Comparison of ENCODE assay signal across 10 cellular contexts in genomic region chr1:68175621-68176398, GRCh38. TPM values are rescaled to one million over a fixed set of nuclear protein-coding genes. Genes with fewer than 3 reads are reported as not detected.
DNase-seq lines count a peak whose midpoint lies in the region; ATAC-seq and TF ChIP-seq lines count a peak whose summit lies in the region.
"Had no signal": no experiment of that assay in that cellular context is flagged by ENCODE, and none has a peak within 500 bp of the region (broad histone marks: within the 10 kb centered on the region; RNA-seq: fewer than 3 reads in every experiment).

No MANE protein-coding gene starts in this region.

- H3K9me3 ChIP-seq in esophagus squamous epithelium (no peaks in the 10 kb centered on the region), psoas muscle (no peaks in the 10 kb centered on the region)

- peaks cover 15 to 52% (median 31%) of the 10 kb centered on the region in 3 donors for H3K4me1 ChIP-seq in esophagus squamous epithelium
- H3K4me1 ChIP-seq in psoas muscle, result peaks cover 49% of the 10 kb centered on the region

- ATAC-seq in psoas muscle (no peak), HG02981 (IDR thresholded peaks at IDR 0.05; ENCODE audit: unreplicated experiment) (no peak), GM21528 (IDR thresholded peaks at IDR 0.05; ENCODE audit: low FRiP score, unreplicated experiment) (no peak)

- intact Hi-C loops in esophagus squamous epithelium (cut with DNase I) (no loop called here), psoas muscle (cut with DNase I) (loop anchor here in 1 of 2 donors (2.0 to 5.0 kb wide), 3 partner anchors 19 to 56 kb away; partner anchors contain the start of gene WLS)

- H3K27ac ChIP-seq in esophagus squamous epithelium (peak overlapping the region; percentile 38 to 86 (median 76)), psoas muscle (peak overlapping the region; percentile 27)

- no peak for TF ChIP-seq POLR2A in esophagus squamous epithelium (IDR thresholded peaks at IDR 0.05)

- WGBS in esophagus squamous epithelium, 2 donors, result 54 to 62% methylated on average over 8 of the region's 8 CpGs
- WGBS in psoas muscle, 3 donors, result 60 to 64% (median 62%) methylated on average over 8 of the region's 8 CpGs

- DNase-seq in LoVo (ENCODE audit: low spot score), result peak; percentile 53
- DNase-seq in RPMI7951 (ENCODE audit: low read depth), result peak; percentile 72
- DNase-seq in esophagus squamous epithelium (lab: John Stamatoyannopoulos, UW), result no peak
- DNase-seq in psoas muscle, result no peak
- DNase-seq in NOMO-1 (lab: John Stamatoyannopoulos, UW; ENCODE audit: unreplicated experiment in 2 of 2), result no peak
- no peak for DNase-seq in activated CD4-positive, CD25-positive, alpha-beta regulatory T cell (lab: John Stamatoyannopoulos, UW)
- DNase-seq: activated CD4-positive, alpha-beta T cell treated with anti-CD3 and anti-CD28 coated beads, Interleukin-2, amount 10 ng/mL, durations not matched to agents 7 days and 5 days; NCI-H446 had no signal

- H3K4me3 ChIP-seq in esophagus squamous epithelium, result no peak overlapping the region
- H3K4me3 ChIP-seq in psoas muscle, result no peak overlapping the region

- TF ChIP-seq CTCF in esophagus squamous epithelium (IDR thresholded peaks at IDR 0.05) (no peak), psoas muscle (IDR thresholded peaks at IDR 0.05) (no peak)

- no peaks in the 10 kb centered on the region for H3K36me3 ChIP-seq in esophagus squamous epithelium
- no peaks in the 10 kb centered on the region for H3K36me3 ChIP-seq in psoas muscle (ENCODE audit: insufficient read depth in 1 of 2, low read depth in 1 of 2)

- no peaks in the 10 kb centered on the region for H3K27me3 ChIP-seq in esophagus squamous epithelium
- H3K27me3 ChIP-seq in psoas muscle (ENCODE audit: insufficient read depth in 3 of 3, low read length in 2 of 3), result no peaks in the 10 kb centered on the region

RNA-seq across cellular contexts. Expression of gene WLS, which starts 56.5 kb away (rescaled TPM):
- total RNA-seq in RPMI7951 (2014; rRNA removed; shearing (Covaris generic)), result 51.6 and 77.6 TPM in 2 replicates
- 10 to 100 TPM; 30.4 to 87.8 (median 60.0) TPM for total RNA-seq in esophagus squamous epithelium
- 10 to 100 TPM; 15.2 to 32.3 (median 17.5) TPM for total RNA-seq in psoas muscle
- polyA plus RNA-seq in psoas muscle, result 1 to 10 TPM; 3.1 to 9.0 (median 4.5) TPM
- total RNA-seq: activated CD4-positive, alpha-beta T cell treated with anti-CD3 and anti-CD28 coated beads, Interleukin-2, amount 10 ng/mL, durations not matched to agents 7 days and 5 days had no signal

Comparison
In these comparisons a context has a peak if more than half of its experiments do, and no peak if none do; other contexts are left out.
1. DNase-seq: peak in LoVo (single experiment) and RPMI7951 (single experiment); none in esophagus squamous epithelium (single experiment), psoas muscle (0 of 2), NOMO-1 (0 of 2) and activated CD4-positive, CD25-positive, alpha-beta regulatory T cell (0 of 4).